Comparison of ENCODE assay signal across 12 cellular contexts in genomic region chr10:78541528-78542470, GRCh38.
DNase-seq lines count a peak whose midpoint lies in the region; ATAC-seq, FAIRE-seq and TF ChIP-seq lines count a peak whose summit lies in the region.
"Had no signal": no experiment of that assay in that cellular context is flagged by ENCODE, and none has a peak within 500 bp of the region (broad histone marks: within the 10 kb centered on the region; RNA-seq: fewer than 3 reads in every experiment).

No MANE protein-coding gene starts in this region.

- no peaks in the 10 kb centered on the region for H3K9me2 ChIP-seq in SK-N-SH

- H3K23ac ChIP-seq in mesenchymal stem cell (ENCODE audit: low read length in 2 of 2), result no peak overlapping the region

- TF ChIP-seq RAD21 in liver (IDR thresholded peaks at IDR 0.05), result no peak
- no peak for TF ChIP-seq RAD21 in HepG2 (CRISPR knock-in tag; IDR thresholded peaks at IDR 0.05)
- TF ChIP-seq RAD21 in SK-N-SH (IDR thresholded peaks at IDR 0.05; ENCODE audit: low read length), result no peak

- BruUV-seq in HepG2 (replicated peaks; lab: Mats Ljungman, UMichigan), result no TSS peak

- DNase-seq in HepG2 (ENCODE audit: low spot score) (no peak), adrenal gland (peak in 4 of 7 donors; percentile 19 to 38 (median 34)), mesenchymal stem cell (peak; percentile 17), upper lobe of right lung (no peak), SK-N-SH (no peak)
- DNase-seq: effector memory CD8-positive, alpha-beta T cell; NCI-H1930; stimulated activated naive B cell treated with anti-CD40 and anti-IgM and Interleukin-4, amounts not matched to agents 10 μg/mL and 1 μg/mL and 100 μg/mL, for 72 hours had no signal

- H3K14ac ChIP-seq in mesenchymal stem cell (ENCODE audit: low read length in 2 of 2), result peak overlapping the region in 1 of 2 experiments; percentile 8

- H3K9me3 ChIP-seq in liver (ENCODE audit: control insufficient read depth in 4 of 4, low read length in 3 of 4) (no peaks in the 10 kb centered on the region), HepG2 (ENCODE audit: low read length) (no peaks in the 10 kb centered on the region), adrenal gland (replicated peaks in 1 of 3) (no peaks in the 10 kb centered on the region), mesenchymal stem cell (ENCODE audit: control insufficient read depth, low read length) (no peaks in the 10 kb centered on the region), upper lobe of right lung (no peaks in the 10 kb centered on the region), SK-N-SH (no peaks in the 10 kb centered on the region)
- H3K9me3 ChIP-seq: BLaER1 had no signal

- no peak for TF ChIP-seq POLR2A in HepG2 (IDR thresholded peaks at IDR 0.05; ENCODE audit: insufficient read depth in 1 of 2, low read depth in 2 of 2, low read length in 2 of 2)
- TF ChIP-seq POLR2A in adrenal gland (IDR thresholded peaks at IDR 0.05), result no peak

- H3K79me2 ChIP-seq in HepG2 (ENCODE audit: insufficient read depth, low read length) (no peaks in the 10 kb centered on the region), SK-N-SH (ENCODE audit: insufficient read depth) (no peaks in the 10 kb centered on the region)

- TF ChIP-seq CTCF in liver (IDR thresholded peaks at IDR 0.05; ENCODE audit: low read depth, low read length, missing input control) (no peak), HepG2 (CRISPR knock-in tag; IDR thresholded peaks at IDR 0.05) (no peak), adrenal gland (IDR thresholded peaks at IDR 0.05) (no peak), upper lobe of right lung (IDR thresholded peaks at IDR 0.05) (no peak), SK-N-SH (IDR thresholded peaks at IDR 0.05) (no peak)

- H3K4me3 ChIP-seq in liver (ENCODE audit: low read depth in 1 of 3, low read length in 3 of 3) (no peak overlapping the region), HepG2 (replicated peaks in 1 of 3; ENCODE audit: insufficient read depth in 1 of 3, low read depth in 2 of 3, low read length in 3 of 3) (no peak overlapping the region), adrenal gland (no peak overlapping the region), mesenchymal stem cell (ENCODE audit: insufficient read depth in 1 of 2, low read depth in 1 of 2, low read length in 2 of 2) (no peak overlapping the region), upper lobe of right lung (no peak overlapping the region), SK-N-SH (ENCODE audit: low read depth in 2 of 2, low read length in 1 of 2) (no peak overlapping the region)
- H3K4me3 ChIP-seq: BLaER1 had no signal

- H2BK12ac ChIP-seq in mesenchymal stem cell (ENCODE audit: low read length in 2 of 2), result peak overlapping the region in 1 of 2 experiments; percentile 15

- peaks cover 5 to 18% (median 14%) of the 10 kb centered on the region in 4 donors for H3K4me1 ChIP-seq in liver (ENCODE audit: control insufficient read depth in 4 of 4, insufficient read depth in 4 of 4, low read length in 3 of 4)
- peaks cover 78% of the 10 kb centered on the region for H3K4me1 ChIP-seq in HepG2 (ENCODE audit: insufficient read depth, low read length)
- H3K4me1 ChIP-seq in adrenal gland (replicated peaks in 1 of 2), result peaks cover 0 to 27% of the 10 kb centered on the region in 2 donors
- peaks cover 2% of the 10 kb centered on the region for H3K4me1 ChIP-seq in mesenchymal stem cell (ENCODE audit: control insufficient read depth, insufficient read depth, low read depth, low read length)
- peaks cover 33% of the 10 kb centered on the region for H3K4me1 ChIP-seq in upper lobe of right lung
- peaks cover 0 to 26% of the 10 kb centered on the region in 2 experiments; a peak in 1 of 4 replicates for H3K4me1 ChIP-seq in SK-N-SH (ENCODE audit: control insufficient read depth in 1 of 2, insufficient read depth in 2 of 2, low read depth in 1 of 2, low read length in 1 of 2)
- H3K4me1 ChIP-seq: BLaER1 had no signal

- no peak overlapping the region for H2BK15ac ChIP-seq in mesenchymal stem cell (ENCODE audit: low read depth, poor library complexity, severe bottlenecking)

- peak overlapping the region; percentile 67 for H4K91ac ChIP-seq in mesenchymal stem cell (ENCODE audit: low read length)

- peak overlapping the region in 1 of 2 experiments; percentile 42 for H3K4ac ChIP-seq in mesenchymal stem cell (ENCODE audit: low read depth in 1 of 2, low read length in 2 of 2)

- H2BK120ac ChIP-seq in mesenchymal stem cell (ENCODE audit: low read depth, low read length), result no peak overlapping the region

- TF ChIP-seq EP300 in HepG2 (IDR thresholded peaks at IDR 0.05; ENCODE audit: low read depth in 2 of 2, low read length in 2 of 2), result no peak
- no peak for TF ChIP-seq EP300 in HepG2 (CRISPR knock-in tag; IDR thresholded peaks at IDR 0.05; ENCODE audit: borderline replicate concordance)
- TF ChIP-seq EP300 in SK-N-SH (IDR thresholded peaks at IDR 0.05; ENCODE audit: borderline replicate concordance in 1 of 2, low read depth in 1 of 2, low read length in 1 of 2), result no peak

- POLR2A ChIA-PET in HepG2 (lab: Yijun Ruan, JAX), result interaction anchor here (1.4 to 2.9 kb wide), 3 partner anchors 10 to 100 kb away, joined by 3 to 10 read pairs (median 3); no protein-coding TSS in a partner anchor
- POLR2A ChIA-PET in SK-N-SH (lab: Yijun Ruan, JAX), result no interaction called here

- H3K27ac ChIP-seq in liver (ENCODE audit: low read depth in 1 of 2, low read length in 2 of 2), result peak overlapping the region; percentile 14 to 43
- H3K27ac ChIP-seq in HepG2 (ENCODE audit: extremely low read length, insufficient read depth, low read length), result no peak overlapping the region
- H3K27ac ChIP-seq in adrenal gland, result peak overlapping the region in 3 of 5 donors; percentile 3 to 89 (median 59)
- H3K27ac ChIP-seq in mesenchymal stem cell (ENCODE audit: low read length, poor library complexity, severe bottlenecking), result no peak overlapping the region
- peak overlapping the region; percentile 40 for H3K27ac ChIP-seq in upper lobe of right lung
- no peak overlapping the region for H3K27ac ChIP-seq in SK-N-SH (ENCODE audit: low read depth in 2 of 2, low read length in 1 of 2)
- H3K27ac ChIP-seq: BLaER1 had no signal

- no peaks in the 10 kb centered on the region for H3F3A ChIP-seq in SK-N-SH (replicated peaks; ENCODE audit: insufficient read depth)

- no peak overlapping the region for H3K9ac ChIP-seq in liver (ENCODE audit: low read depth in 1 of 2, low read length in 2 of 2)
- H3K9ac ChIP-seq in HepG2 (ENCODE audit: insufficient read depth, low read depth, low read length), result no peak overlapping the region
- H3K9ac ChIP-seq in mesenchymal stem cell (ENCODE audit: low read length), result peak overlapping the region; percentile 5
- no peak overlapping the region for H3K9ac ChIP-seq in SK-N-SH
- H3K9ac ChIP-seq: BLaER1 had no signal

- no peak overlapping the region for H2AK5ac ChIP-seq in mesenchymal stem cell (ENCODE audit: low read length, severe bottlenecking)

- CTCF ChIA-PET in HepG2 (lab: Yijun Ruan, JAX; ENCODE audit: low intra/inter-chr PET ratio, low total read pairs) (no interaction called here), SK-N-SH (lab: Yijun Ruan, JAX) (interaction anchor here (0.6 to 1.3 kb wide), 4 partner anchors 10 to 80 kb away, joined by 3 read pairs; no protein-coding TSS in a partner anchor)

- intact Hi-C loops in HepG2 (cut with micrococcal nuclease; ENCODE audit: unreplicated experiment) (loop anchor here (5.0 kb wide), 1 partner anchor 116 kb away; no protein-coding TSS in a partner anchor), adrenal gland (cut with DNase I) (no loop called here), upper lobe of right lung (cut with DNase I) (no loop called here)

- H4K20me1 ChIP-seq in HepG2 (ENCODE audit: insufficient read depth, low read length) (no peaks in the 10 kb centered on the region), SK-N-SH (ENCODE audit: insufficient read depth) (no peaks in the 10 kb centered on the region)
- H4K20me1 ChIP-seq: BLaER1 had no signal

- H2BK5ac ChIP-seq in mesenchymal stem cell (ENCODE audit: low read depth, low read length, poor library complexity, severe bottlenecking), result no peak overlapping the region

- H2AFZ ChIP-seq in HepG2 (ENCODE audit: low read length) (no peak overlapping the region), mesenchymal stem cell (ENCODE audit: low read depth, low read length) (no peak overlapping the region), SK-N-SH (ENCODE audit: low read depth) (no peak overlapping the region)

- ATAC-seq in HepG2, result no peak
- peak; percentile 67 for ATAC-seq in upper lobe of right lung
- ATAC-seq in HG02840 (IDR thresholded peaks at IDR 0.05; ENCODE audit: low FRiP score, unreplicated experiment), result no peak
- no peak for ATAC-seq in GM18520 (IDR thresholded peaks at IDR 0.05; ENCODE audit: unreplicated experiment)
- ATAC-seq: effector memory CD8-positive, alpha-beta T cell; stimulated activated naive B cell treated with anti-CD40 and anti-IgM and Interleukin-4, amounts not matched to agents 10 μg/mL and 1 μg/mL and 100 μg/mL, for 72 hours had no signal

- no peak for FAIRE-seq in HepG2 (lab: Jason Lieb, UNC)

- H3K36me3 ChIP-seq in liver (ENCODE audit: control insufficient read depth in 4 of 4, insufficient read depth in 3 of 4, low read depth in 1 of 4, low read length in 3 of 4), result no peaks in the 10 kb centered on the region
- no peaks in the 10 kb centered on the region for H3K36me3 ChIP-seq in HepG2 (replicated peaks in 1 of 2; ENCODE audit: control insufficient read depth in 1 of 2, insufficient read depth in 2 of 2, low read length in 2 of 2)
- H3K36me3 ChIP-seq in adrenal gland (replicated peaks in 1 of 2), result no peaks in the 10 kb centered on the region
- no peaks in the 10 kb centered on the region for H3K36me3 ChIP-seq in mesenchymal stem cell (ENCODE audit: control insufficient read depth in 1 of 2, insufficient read depth in 2 of 2, low read depth in 1 of 2, low read length in 2 of 2)
- no peaks in the 10 kb centered on the region for H3K36me3 ChIP-seq in upper lobe of right lung
- no peaks in the 10 kb centered on the region for H3K36me3 ChIP-seq in SK-N-SH (replicated peaks in 1 of 2; ENCODE audit: control insufficient read depth in 1 of 2, insufficient read depth in 2 of 2, low read length in 1 of 2)
- H3K36me3 ChIP-seq: BLaER1 had no signal

- in situ Hi-C loops in HepG2 (cut with HindIII; ENCODE audit: extremely low pct_ligation_motif_present, low pct_unique_long_range_greater_than_20kb), result no loop called here

- H3K18ac ChIP-seq in mesenchymal stem cell (ENCODE audit: low read depth in 1 of 2, low read length in 2 of 2), result peak overlapping the region in 1 of 2 experiments; percentile 52

- H3K27me3 ChIP-seq in liver (ENCODE audit: control insufficient read depth in 4 of 4, insufficient read depth in 4 of 4, low read length in 3 of 4), result no peaks in the 10 kb centered on the region
- no peaks in the 10 kb centered on the region for H3K27me3 ChIP-seq in HepG2 (ENCODE audit: control insufficient read depth in 1 of 2, insufficient read depth in 2 of 2, low read length in 2 of 2)
- H3K27me3 ChIP-seq in adrenal gland, result no peaks in the 10 kb centered on the region
- peaks cover 0 to 12% of the 10 kb centered on the region in 2 experiments for H3K27me3 ChIP-seq in mesenchymal stem cell (ENCODE audit: control insufficient read depth in 1 of 2, insufficient read depth in 1 of 2, low read length in 2 of 2)
- no peaks in the 10 kb centered on the region for H3K27me3 ChIP-seq in upper lobe of right lung
- H3K27me3 ChIP-seq in SK-N-SH (ENCODE audit: insufficient read depth), result no peaks in the 10 kb centered on the region
- H3K27me3 ChIP-seq: BLaER1 had no signal

- no peak overlapping the region for H3K4me2 ChIP-seq in HepG2 (ENCODE audit: low read depth, low read length)
- no peak overlapping the region for H3K4me2 ChIP-seq in mesenchymal stem cell (ENCODE audit: low read length, poor library complexity, severe bottlenecking)
- no peak overlapping the region for H3K4me2 ChIP-seq in SK-N-SH
- H3K4me2 ChIP-seq: BLaER1 had no signal

- WGBS in liver, result 76% methylated on average over 10 of the region's 10 CpGs
- 88% methylated on average over 9 of the region's 10 CpGs for WGBS in HepG2 (ENCODE audit: low lambda C conversion rate)
- WGBS in adrenal gland, 4 donors, result 52 to 75% (median 68%) methylated on average over 8 to 10 of the region's 10 CpGs
- 53% methylated on average over 10 of the region's 10 CpGs for WGBS in mesenchymal stem cell
- WGBS in SK-N-SH (ENCODE audit: low lambda C conversion rate), result 76% methylated on average over 9 of the region's 10 CpGs

- H4K8ac ChIP-seq in mesenchymal stem cell (ENCODE audit: low read length), result peak overlapping the region; percentile 60

- H3K79me1 ChIP-seq in mesenchymal stem cell (replicated peaks; ENCODE audit: low read length, poor library complexity, severe bottlenecking), result no peaks in the 10 kb centered on the region

Comparison
In these comparisons a context has a peak if more than half of its experiments do, and no peak if none do; other contexts are left out.
1. H3K27ac ChIP-seq: peak in liver (2 of 2), adrenal gland (3 of 5) and upper lobe of right lung (single experiment); none in HepG2 (single experiment), mesenchymal stem cell (single experiment) and SK-N-SH (0 of 2).
2. DNase-seq: peak in adrenal gland (4 of 7) and mesenchymal stem cell (single experiment); none in HepG2 (single experiment), upper lobe of right lung (single experiment) and SK-N-SH (single experiment).